8 cellular contexts compared by ENCODE assay signal in genomic region chr12:6950944-6951540, GRCh38. TPM values are rescaled to one million over a fixed set of nuclear protein-coding genes. Genes with fewer than 3 reads are reported as not detected.
DNase-seq lines count a peak whose midpoint lies in the region; ATAC-seq and TF ChIP-seq lines count a peak whose summit lies in the region.

Gene PTPN6, plus strand, starts transcription at chr12:6951356. Its CDS starts 157 bp downstream, at chr12:6951513.

- ATAC-seq in GM21423 (IDR thresholded peaks at IDR 0.05; ENCODE audit: unreplicated experiment): peak; percentile 17
- ATAC-seq in natural killer cell treated with Interleukin-12 subunit alpha and Interleukin-12 subunit beta and Interleukin-15 and Interleukin-18, amount 100 ng/mL, for 72 hours: peak; percentile 0 to 57

- peak within 1 kb of the TSS; percentile 95 to 97 for H3K27ac Mint-ChIP-seq in natural killer cell treated with Interleukin-12 subunit alpha and Interleukin-12 subunit beta and Interleukin-15 and Interleukin-18, amount 100 ng/mL, for 72 hours

- TF ChIP-seq CTCF in dorsolateral prefrontal cortex (IDR thresholded peaks at IDR 0.05 in 54 of 56, conservative IDR thresholded peaks at IDR 0.05 in 2 of 56; ENCODE audit: low read depth in 1 of 56, partially characterized antibody in 56 of 56) (no peak), RWPE1 (conservative IDR thresholded peaks at IDR 0.05; ENCODE audit: low read depth) (no peak)

- H3K4me3 ChIP-seq in dorsolateral prefrontal cortex: peak within 1 kb of the TSS in 49 of 59 donors; percentile 12 to 57 (median 37)

- H3K36me3 Mint-ChIP-seq in natural killer cell treated with Interleukin-12 subunit alpha and Interleukin-12 subunit beta and Interleukin-15 and Interleukin-18, amount 100 ng/mL, for 72 hours: no peaks in the 10 kb centered on the region

- POLR2A ChIA-PET in RWPE1 (lab: Yijun Ruan, JAX; ENCODE audit: low non-redundant PET): no interaction called here

- no peaks in the 10 kb centered on the region for H3K9me3 Mint-ChIP-seq in natural killer cell treated with Interleukin-12 subunit alpha and Interleukin-12 subunit beta and Interleukin-15 and Interleukin-18, amount 100 ng/mL, for 72 hours

- CTCF ChIA-PET in RWPE1 (lab: Yijun Ruan, JAX): no interaction called here

- DNase-seq in dorsolateral prefrontal cortex: no peak
- no peak for DNase-seq in natural killer cell treated with Interleukin-12 subunit alpha and Interleukin-12 subunit beta and Interleukin-15 and Interleukin-18, amount 100 ng/mL, for 72 hours (ENCODE audit: low spot score)
- no peak for DNase-seq in occipital lobe (lab: John Stamatoyannopoulos, UW)
- DNase-seq in RWPE1 (ENCODE audit: low spot score): no peak
- no peak for DNase-seq in HPDE6-E6E7 (ENCODE audit: extremely low spot score)
- DNase-seq in NCI-H526 (lab: John Stamatoyannopoulos, UW): no peak

- intact Hi-C loops in T-helper 2 cell treated with Interferon-gamma antibody and Interleukin-4, amounts not matched to agents 100 ng/mL and 5 ng/mL, for 36 hours (cut with micrococcal nuclease): no loop called here
- intact Hi-C loops in dorsolateral prefrontal cortex (cut with DNase I): no loop called here

- H3K27ac ChIP-seq in dorsolateral prefrontal cortex (peak within 1 kb of the TSS in 47 of 59 donors; percentile 4 to 82 (median 58)), RWPE1 (no peak within 1 kb of the TSS)

- H3K4me1 Mint-ChIP-seq in natural killer cell treated with Interleukin-12 subunit alpha and Interleukin-12 subunit beta and Interleukin-15 and Interleukin-18, amount 100 ng/mL, for 72 hours (ENCODE audit: low read depth in 2 of 2): peaks cover 77 to 82% of the 10 kb centered on the region in 2 donors

- H3K27me3 Mint-ChIP-seq in natural killer cell treated with Interleukin-12 subunit alpha and Interleukin-12 subunit beta and Interleukin-15 and Interleukin-18, amount 100 ng/mL, for 72 hours: no peaks in the 10 kb centered on the region

- no peaks in the 10 kb centered on the region for H3K27me3 ChIP-seq in dorsolateral prefrontal cortex

- peak within 1 kb of the TSS; percentile 92 for H3K4me3 Mint-ChIP-seq in natural killer cell treated with Interleukin-12 subunit alpha and Interleukin-12 subunit beta and Interleukin-15 and Interleukin-18, amount 100 ng/mL, for 72 hours

RNA-seq across cellular contexts. Expression of gene PTPN6, which starts in this region (rescaled TPM):
- total RNA-seq in T-helper 2 cell treated with Interferon-gamma antibody and Interleukin-4, amounts not matched to agents 100 ng/mL and 5 ng/mL, for 36 hours: 255 and 267 TPM in 2 replicates
- total RNA-seq in dorsolateral prefrontal cortex: 10 to 100 TPM in 52 of 120 experiments, 1 to 10 TPM in 68; 2.6 to 25.6 (median 9.2) TPM
- total RNA-seq in natural killer cell treated with Interleukin-12 subunit alpha and Interleukin-12 subunit beta and Interleukin-15 and Interleukin-18, amount 100 ng/mL, for 72 hours: 100 to 1,000 TPM in 1 of 2 donors, 10 to 100 TPM in 1; 71.6 to 131 TPM
- 3.1 TPM for total RNA-seq in occipital lobe
